Comparison of ENCODE assay signal across 15 cellular contexts in the genomic region with DNA sequence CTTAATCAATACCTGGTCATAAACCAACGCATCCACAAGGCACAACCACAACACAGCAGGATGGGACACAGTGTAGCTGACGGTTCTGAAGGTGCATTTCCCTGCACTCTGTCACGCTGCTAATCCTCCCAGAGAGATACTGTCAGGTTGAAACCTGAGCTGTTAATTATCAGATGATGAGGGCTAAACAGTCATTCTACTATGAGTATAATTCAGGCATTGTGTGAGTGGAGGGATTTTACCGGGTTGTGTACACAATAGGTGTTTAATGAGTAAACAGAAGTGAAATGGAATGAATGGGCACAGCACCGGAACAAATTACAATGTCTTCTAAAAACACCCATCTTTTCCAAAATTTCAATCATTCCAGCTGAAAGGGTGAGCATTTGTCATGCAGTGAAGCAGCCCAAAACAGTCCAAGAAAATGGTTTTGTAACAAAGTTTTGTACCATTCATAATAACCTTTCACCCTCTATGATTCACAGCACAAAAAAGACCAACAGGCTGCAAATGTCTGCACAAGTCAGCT.
DNase-seq lines count a peak whose midpoint lies in the region; ATAC-seq lines count a peak whose summit lies in the region.
"Had no signal": no experiment of that assay in that cellular context is flagged by ENCODE, and none has a peak within 500 bp of the region (broad histone marks: within the 10 kb centered on the region; RNA-seq: fewer than 3 reads in every experiment).

No MANE protein-coding gene starts in this region.

- ATAC-seq in T-cell (replicated peaks in 1 of 4), result no peak
- ATAC-seq in HG02571 (IDR thresholded peaks at IDR 0.05; ENCODE audit: unreplicated experiment), result no peak
- ATAC-seq: heart left ventricle had no signal

- H3K4me3 ChIP-seq in esophagus (ENCODE audit: low read depth in 1 of 2, low read length in 2 of 2) (no peak overlapping the region), subcutaneous abdominal adipose tissue (ENCODE audit: low read depth in 1 of 5, low read length in 5 of 5) (peak overlapping the region in 1 of 5 donors; percentile 13)
- H3K4me3 ChIP-seq: heart left ventricle, prostate gland, testis had no signal

- H3K36me3 ChIP-seq in esophagus (ENCODE audit: control insufficient read depth in 2 of 2, insufficient read depth in 2 of 2, low read length in 1 of 2) (peaks cover 0 to 5% of the 10 kb centered on the region in 2 donors), subcutaneous abdominal adipose tissue (ENCODE audit: control insufficient read depth in 5 of 5, insufficient read depth in 5 of 5, low read length in 5 of 5) (peaks cover 44 to 84% (median 52%) of the 10 kb centered on the region in 5 donors)
- H3K36me3 ChIP-seq: prostate gland had no signal

- H3K9me3 ChIP-seq in esophagus (ENCODE audit: control insufficient read depth in 2 of 2, insufficient read depth in 1 of 2, low read depth in 1 of 2, low read length in 1 of 2) (no peaks in the 10 kb centered on the region), subcutaneous abdominal adipose tissue (ENCODE audit: control insufficient read depth in 5 of 5, low read length in 5 of 5) (no peaks in the 10 kb centered on the region)
- H3K9me3 ChIP-seq: heart left ventricle, prostate gland, testis had no signal

- peak overlapping the region; percentile 14 to 34 for H3K27ac ChIP-seq in esophagus (ENCODE audit: low read depth in 2 of 2, low read length in 1 of 2)
- peak overlapping the region; percentile 70 for H3K27ac ChIP-seq in subcutaneous abdominal adipose tissue (ENCODE audit: low read depth, low read length)
- H3K27ac ChIP-seq: heart left ventricle, prostate gland, testis had no signal

- H3K4me1 Mint-ChIP-seq in T-cell, result no peaks in the 10 kb centered on the region
- H3K4me1 Mint-ChIP-seq: activated naive CD8-positive, alpha-beta T cell treated with anti-CD3 and anti-CD28 coated beads for 36 hours had no signal

- H3K9me3 Mint-ChIP-seq in T-cell, result no peaks in the 10 kb centered on the region
- H3K9me3 Mint-ChIP-seq: activated naive CD8-positive, alpha-beta T cell treated with anti-CD3 and anti-CD28 coated beads for 36 hours; T-helper 1 cell treated with Interleukin-12 subunit alpha and Interleukin-12 subunit beta and Interleukin-4 antibody, amounts not matched to agents 30 μg/mL and 1 μg/mL, for 36 hours had no signal

- peaks cover 25% of the 10 kb centered on the region for H3K36me3 Mint-ChIP-seq in T-cell
- H3K36me3 Mint-ChIP-seq: activated naive CD8-positive, alpha-beta T cell treated with anti-CD3 and anti-CD28 coated beads for 36 hours had no signal

- POLR2A ChIA-PET in T-cell (lab: Charles Lee), result no interaction called here

- peaks cover 3 to 9% of the 10 kb centered on the region in 2 donors for H3K4me1 ChIP-seq in esophagus (ENCODE audit: control insufficient read depth in 2 of 2, insufficient read depth in 2 of 2, low read length in 1 of 2)
- H3K4me1 ChIP-seq in subcutaneous abdominal adipose tissue (ENCODE audit: control insufficient read depth in 5 of 5, insufficient read depth in 5 of 5, low read length in 5 of 5), result peaks cover 3 to 58% (median 52%) of the 10 kb centered on the region in 5 donors
- H3K4me1 ChIP-seq: prostate gland, testis had no signal

- CTCF ChIA-PET in T-cell (lab: Charles Lee), result no interaction called here

- H3K9ac ChIP-seq in subcutaneous abdominal adipose tissue (ENCODE audit: low read length in 5 of 5), result peak overlapping the region in 3 of 5 donors; percentile 19 to 33 (median 32)

- H3K27me3 ChIP-seq in esophagus (ENCODE audit: control insufficient read depth in 1 of 2, insufficient read depth in 2 of 2, low read length in 2 of 2) (no peaks in the 10 kb centered on the region), subcutaneous abdominal adipose tissue (ENCODE audit: control insufficient read depth in 5 of 5, insufficient read depth in 4 of 5, low read length in 5 of 5) (no peaks in the 10 kb centered on the region)
- H3K27me3 ChIP-seq: heart left ventricle, testis had no signal

- WGBS in esophagus, 2 donors, result 47 to 50% methylated on average over 5 of the region's 5 CpGs

- DNase-seq in DMS79 (lab: John Stamatoyannopoulos, UW), result peak; percentile 15
- DNase-seq in DMS79 treated with DMSO at 0.1 percent for 48 hours (lab: John Stamatoyannopoulos, UW), result no peak
- DNase-seq in NCI-H524 treated with DMSO at 0.1 percent for 48 hours (lab: John Stamatoyannopoulos, UW), result peak; percentile 73
- no peak for DNase-seq in ureter (ENCODE audit: low spot score)
- DNase-seq in T-cell, result no peak
- DNase-seq: 8988T; activated naive CD8-positive, alpha-beta T cell treated with anti-CD3 and anti-CD28 coated beads for 36 hours; dermis blood vessel endothelial cell; heart left ventricle; testis had no signal

- H3K27me3 Mint-ChIP-seq in T-cell, result no peaks in the 10 kb centered on the region
- H3K27me3 Mint-ChIP-seq: activated naive CD8-positive, alpha-beta T cell treated with anti-CD3 and anti-CD28 coated beads for 36 hours had no signal

- no peak overlapping the region for H3K27ac Mint-ChIP-seq in T-cell
- H3K27ac Mint-ChIP-seq: activated naive CD8-positive, alpha-beta T cell treated with anti-CD3 and anti-CD28 coated beads for 36 hours; T-helper 1 cell treated with Interleukin-12 subunit alpha and Interleukin-12 subunit beta and Interleukin-4 antibody, amounts not matched to agents 30 μg/mL and 1 μg/mL, for 36 hours had no signal

- H3K4me3 Mint-ChIP-seq in T-cell, result no peak overlapping the region
- H3K4me3 Mint-ChIP-seq: activated naive CD8-positive, alpha-beta T cell treated with anti-CD3 and anti-CD28 coated beads for 36 hours; T-helper 1 cell treated with Interleukin-12 subunit alpha and Interleukin-12 subunit beta and Interleukin-4 antibody, amounts not matched to agents 30 μg/mL and 1 μg/mL, for 36 hours had no signal

Comparison
In these comparisons a context has a peak if more than half of its experiments do, and no peak if none do; other contexts are left out.
1. DNase-seq: peak in DMS79 (single experiment) and NCI-H524 treated with DMSO at 0.1 percent for 48 hours (single experiment); none in DMS79 treated with DMSO at 0.1 percent for 48 hours (single experiment), ureter (single experiment) and T-cell (0 of 34).